In genomic region chr5:32126691-32127090, GRCh38 we compare ENCODE assay signal across 21 cellular contexts. TPM values are rescaled to one million over a fixed set of nuclear protein-coding genes. Genes with fewer than 3 reads are reported as not detected.
DNase-seq lines count a peak whose midpoint lies in the region; ATAC-seq and TF ChIP-seq lines count a peak whose summit lies in the region.
"Had no signal": no experiment of that assay in that cellular context is flagged by ENCODE, and none has a peak within 500 bp of the region (broad histone marks: within the 10 kb centered on the region; RNA-seq: fewer than 3 reads in every experiment).

No MANE protein-coding gene starts in this region.

- intact Hi-C loops in transverse colon (cut with DNase I; ENCODE audit: low total_unique reads): no loop called here

- H3K4me3 Mint-ChIP-seq in activated naive CD8-positive, alpha-beta T cell: no peak overlapping the region
- no peak overlapping the region for H3K4me3 Mint-ChIP-seq in activated naive CD8-positive, alpha-beta T cell treated with anti-CD3 and anti-CD28 coated beads, Interleukin-2, amount 50 U/mL, for 24 hours
- H3K4me3 Mint-ChIP-seq in immature natural killer cell: no peak overlapping the region
- H3K4me3 Mint-ChIP-seq: CD14-positive monocyte had no signal

- H3K27ac Mint-ChIP-seq in activated naive CD8-positive, alpha-beta T cell: peak overlapping the region; percentile 34
- H3K27ac Mint-ChIP-seq in activated naive CD8-positive, alpha-beta T cell treated with anti-CD3 and anti-CD28 coated beads, Interleukin-2, amount 50 U/mL, for 24 hours: no peak overlapping the region
- peak overlapping the region in 4 of 6 donors; percentile 20 to 46 (median 24) for H3K27ac Mint-ChIP-seq in immature natural killer cell

- H3K27me3 ChIP-seq in subcutaneous abdominal adipose tissue (ENCODE audit: control insufficient read depth in 5 of 5, insufficient read depth in 4 of 5, low read length in 5 of 5): no peaks in the 10 kb centered on the region
- H3K27me3 ChIP-seq in transverse colon: no peaks in the 10 kb centered on the region

- no peak for TF ChIP-seq CTCF in choroid plexus epithelial cell (conservative IDR thresholded peaks at IDR 0.05; ENCODE audit: low read depth, low read length)
- no peak for TF ChIP-seq CTCF in transverse colon (IDR thresholded peaks at IDR 0.05)

- H3K4me1 ChIP-seq in subcutaneous abdominal adipose tissue (ENCODE audit: control insufficient read depth in 5 of 5, insufficient read depth in 5 of 5, low read length in 5 of 5): peaks cover 0 to 41% (median 37%) of the 10 kb centered on the region in 5 donors
- H3K4me1 ChIP-seq in transverse colon: peaks cover 3 to 40% (median 9%) of the 10 kb centered on the region in 4 donors

- no peak overlapping the region for H3K9ac ChIP-seq in subcutaneous abdominal adipose tissue (ENCODE audit: low read length in 5 of 5)

- H3K36me3 ChIP-seq in subcutaneous abdominal adipose tissue (ENCODE audit: control insufficient read depth in 5 of 5, insufficient read depth in 5 of 5, low read length in 5 of 5) (peaks cover 9 to 27% (median 13%) of the 10 kb centered on the region in 5 donors), transverse colon (peaks cover 0 to 2% (median 0%) of the 10 kb centered on the region in 4 donors)

- 22 to 58% methylated on average over 1 of the region's 1 CpG for WGBS in transverse colon (ENCODE audit: low coverage in 1 of 2), 2 donors

- no peak for TF ChIP-seq POLR2A in transverse colon (IDR thresholded peaks at IDR 0.05)

- H3K4me3 ChIP-seq in choroid plexus epithelial cell (ENCODE audit: low read depth, low read length): no peak overlapping the region
- no peak overlapping the region for H3K4me3 ChIP-seq in subcutaneous abdominal adipose tissue (ENCODE audit: low read depth in 1 of 5, low read length in 5 of 5)
- H3K4me3 ChIP-seq in transverse colon: no peak overlapping the region
- H3K4me3 ChIP-seq: A549 had no signal

- in situ Hi-C loops in transverse colon (cut with MboI; ENCODE audit: low pct_ligation_motif_present in 1 of 4, low pct_unique_long_range_greater_than_20kb in 1 of 4, low sequenced_read_pairs in 3 of 4): no loop called here

- H3K27ac ChIP-seq in subcutaneous abdominal adipose tissue (ENCODE audit: low read depth, low read length): peak overlapping the region; percentile 40
- H3K27ac ChIP-seq in transverse colon: no peak overlapping the region
- H3K27ac ChIP-seq: A549 had no signal

- H3K4me1 Mint-ChIP-seq in activated naive CD8-positive, alpha-beta T cell (ENCODE audit: low read depth): peaks cover 29% of the 10 kb centered on the region
- H3K4me1 Mint-ChIP-seq in activated naive CD8-positive, alpha-beta T cell treated with anti-CD3 and anti-CD28 coated beads, Interleukin-2, amount 50 U/mL, for 24 hours: peaks cover 55% of the 10 kb centered on the region
- H3K4me1 Mint-ChIP-seq in immature natural killer cell: peaks cover 45 to 89% of the 10 kb centered on the region in 2 donors

- ATAC-seq in activated naive CD8-positive, alpha-beta T cell treated with anti-CD3 and anti-CD28 coated beads, Interleukin-2, amount 50 U/mL, for 24 hours: no peak
- ATAC-seq in GM18511 (IDR thresholded peaks at IDR 0.05; ENCODE audit: unreplicated experiment): no peak
- ATAC-seq: A549 had no signal

- H3K36me3 Mint-ChIP-seq in activated naive CD8-positive, alpha-beta T cell: peaks cover 17% of the 10 kb centered on the region
- H3K36me3 Mint-ChIP-seq in activated naive CD8-positive, alpha-beta T cell treated with anti-CD3 and anti-CD28 coated beads, Interleukin-2, amount 50 U/mL, for 24 hours (ENCODE audit: low read depth): peaks cover 57% of the 10 kb centered on the region
- H3K36me3 Mint-ChIP-seq in immature natural killer cell: peaks cover 4 to 18% (median 9%) of the 10 kb centered on the region in 3 donors

- no peak for DNase-seq in activated naive CD8-positive, alpha-beta T cell treated with anti-CD3 and anti-CD28 coated beads, Interleukin-2, amount 50 U/mL, for 24 hours
- DNase-seq in choroid plexus epithelial cell (ENCODE audit: low read depth): peak; percentile 66
- DNase-seq in immature natural killer cell: no peak
- DNase-seq in DMS53 treated with DMSO at 0.1 percent for 48 hours (lab: John Stamatoyannopoulos, UW; ENCODE audit: unreplicated experiment): no peak
- DNase-seq in transverse colon: no peak
- DNase-seq: DMS 273 treated with DMSO at 0.1 percent for 48 hours, EL, GOT3, KG1, NCI-H1436, NCI-H2029, NCI-H2171, NCI-H446 treated with DMSO at 0.1 percent for 48 hours, NCI-H748 treated with DMSO at 0.1 percent for 48 hours, OCI-M1, RPMI8226 had no signal

- H3K27me3 Mint-ChIP-seq in activated naive CD8-positive, alpha-beta T cell: no peaks in the 10 kb centered on the region
- no peaks in the 10 kb centered on the region for H3K27me3 Mint-ChIP-seq in activated naive CD8-positive, alpha-beta T cell treated with anti-CD3 and anti-CD28 coated beads, Interleukin-2, amount 50 U/mL, for 24 hours
- peaks cover 0 to 2% (median 0%) of the 10 kb centered on the region in 3 donors for H3K27me3 Mint-ChIP-seq in immature natural killer cell (ENCODE audit: low read depth in 3 of 3)

- H3K9me3 Mint-ChIP-seq in activated naive CD8-positive, alpha-beta T cell (ENCODE audit: low read depth): no peaks in the 10 kb centered on the region
- no peaks in the 10 kb centered on the region for H3K9me3 Mint-ChIP-seq in activated naive CD8-positive, alpha-beta T cell treated with anti-CD3 and anti-CD28 coated beads, Interleukin-2, amount 50 U/mL, for 24 hours
- H3K9me3 Mint-ChIP-seq in immature natural killer cell: no peaks in the 10 kb centered on the region
- H3K9me3 Mint-ChIP-seq: CD14-positive monocyte had no signal

- no peak for TF ChIP-seq EP300 in transverse colon (IDR thresholded peaks at IDR 0.05; ENCODE audit: low read depth)

- H3K9me3 ChIP-seq in subcutaneous abdominal adipose tissue (ENCODE audit: control insufficient read depth in 5 of 5, low read length in 5 of 5): no peaks in the 10 kb centered on the region
- no peaks in the 10 kb centered on the region for H3K9me3 ChIP-seq in transverse colon
- H3K9me3 ChIP-seq: A549 had no signal

RNA-seq across cellular contexts. Expression of gene GOLPH3, which starts 47.4 kb away (rescaled TPM):
- 100 to 1,000 TPM; 109 to 128 (median 125) TPM for polyA plus RNA-seq in immature natural killer cell
- 100 to 1,000 TPM in 3 of 4 donors, 10 to 100 TPM in 1; 52.1 to 666 (median 132) TPM for total RNA-seq in transverse colon
